ENCODE assay signal across 22 cellular contexts in the genomic region with DNA sequence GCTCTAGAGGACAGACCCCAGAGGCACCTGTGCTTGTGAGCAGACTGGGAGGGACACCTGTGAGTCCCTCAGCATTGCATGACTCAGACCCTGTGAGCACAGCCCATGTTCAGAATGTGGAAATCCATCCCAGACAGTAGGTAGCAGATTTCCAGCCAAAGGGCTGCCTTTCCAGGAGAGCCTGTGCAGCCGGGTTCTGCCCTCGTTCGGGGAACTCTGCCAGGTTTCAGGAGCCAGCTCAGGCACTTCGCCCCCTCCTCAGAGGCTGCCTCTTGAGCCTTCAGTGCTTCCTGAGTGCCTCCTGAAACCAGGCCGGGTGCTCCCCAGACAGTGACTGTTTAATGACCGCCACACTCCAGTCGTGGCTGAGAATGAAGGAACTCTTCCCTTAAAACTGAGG. TPM values are rescaled to one million over a fixed set of nuclear protein-coding genes. Genes with fewer than 3 reads are reported as not detected.
"Had no signal": no experiment of that assay in that cellular context is flagged by ENCODE, and none has a peak within 500 bp of the region (broad histone marks: within the 10 kb centered on the region; RNA-seq: fewer than 3 reads in every experiment).

No MANE protein-coding gene starts in this region.

- H3K4me3 Mint-ChIP-seq: activated naive CD4-positive, alpha-beta T cell treated with anti-CD3 and anti-CD28 coated beads for 36 hours; activated T-cell treated with anti-CD3 and anti-CD28 coated beads, Interleukin-2, amount 50 U/mL, for 4 hours; brain; central memory CD8-positive, alpha-beta T cell; endodermal cell; naive thymus-derived CD4-positive, alpha-beta T cell; stimulated activated effector memory CD8-positive, alpha-beta T cell treated with anti-CD3 and anti-CD28 coated beads, Interleukin-12 subunit alpha, Interleukin-12 subunit beta, amount 100 ng/mL, for 72 hours had no signal

- ATAC-seq: activated CD4-positive, CD25-positive, alpha-beta regulatory T cell treated with anti-CD3 and anti-CD28 coated beads, Interleukin-2, amount 50 U/mL, for 24 hours; activated T-cell treated with anti-CD3 and anti-CD28 coated beads, Interleukin-2, amount 50 U/mL, for 4 hours; gastrocnemius medialis; naive thymus-derived CD4-positive, alpha-beta T cell; sciatic nerve; stimulated activated effector memory CD8-positive, alpha-beta T cell treated with anti-CD3 and anti-CD28 coated beads, Interleukin-12 subunit alpha, Interleukin-12 subunit beta, amount 100 ng/mL, for 72 hours had no signal

- H3K27me3 ChIP-seq: colonic mucosa, gastrocnemius medialis, ovary, testis had no signal

- H3K36me3 Mint-ChIP-seq: brain; naive thymus-derived CD4-positive, alpha-beta T cell; stimulated activated effector memory CD8-positive, alpha-beta T cell treated with anti-CD3 and anti-CD28 coated beads, Interleukin-12 subunit alpha, Interleukin-12 subunit beta, amount 100 ng/mL, for 72 hours had no signal

- H3K4me2 ChIP-seq: smooth muscle cell had no signal

- H3K27ac Mint-ChIP-seq: activated naive CD4-positive, alpha-beta T cell treated with anti-CD3 and anti-CD28 coated beads for 36 hours; brain; endodermal cell; naive thymus-derived CD4-positive, alpha-beta T cell; stimulated activated effector memory CD8-positive, alpha-beta T cell treated with anti-CD3 and anti-CD28 coated beads, Interleukin-12 subunit alpha, Interleukin-12 subunit beta, amount 100 ng/mL, for 72 hours had no signal

- H3K9me3 ChIP-seq: colonic mucosa, gastrocnemius medialis, left ventricle myocardium inferior, ovary, testis had no signal

- H3K4me3 ChIP-seq: colonic mucosa, gastrocnemius medialis, left ventricle myocardium inferior, ovary, smooth muscle cell, testis had no signal

- H3K4me1 ChIP-seq: colonic mucosa, gastrocnemius medialis, left ventricle myocardium inferior, testis had no signal

- DNase-seq: activated CD4-positive, alpha-beta T cell treated with anti-CD3 and anti-CD28 coated beads, Interleukin-2, amount 50 U/mL, for 1 hour; activated CD8-positive, alpha-beta memory T cell treated with anti-CD3 and anti-CD28 coated beads, Interleukin-2, amount 50 U/mL, for 4 hours; activated naive CD4-positive, alpha-beta T cell treated with anti-CD3 and anti-CD28 coated beads for 36 hours; activated T-cell treated with anti-CD3 and anti-CD28 coated beads, Interleukin-2, amount 50 U/mL, for 4 hours; colonic mucosa; endodermal cell; erythroblast; gastrocnemius medialis; head of caudate nucleus; left ventricle myocardium inferior; mesendoderm; naive thymus-derived CD4-positive, alpha-beta T cell; ovary; stimulated activated CD4-positive, alpha-beta T cell treated with anti-CD3 and anti-CD28 coated beads, Interleukin-4, amount 100 ng/mL, for 24 hours; testis had no signal

- H3K4me1 Mint-ChIP-seq: brain; central memory CD8-positive, alpha-beta T cell; endodermal cell; naive thymus-derived CD4-positive, alpha-beta T cell; stimulated activated effector memory CD8-positive, alpha-beta T cell treated with anti-CD3 and anti-CD28 coated beads, Interleukin-12 subunit alpha, Interleukin-12 subunit beta, amount 100 ng/mL, for 72 hours had no signal

- H3K36me3 ChIP-seq: colonic mucosa, gastrocnemius medialis, left ventricle myocardium inferior, ovary had no signal

- H3K9me3 Mint-ChIP-seq: activated naive CD4-positive, alpha-beta T cell treated with anti-CD3 and anti-CD28 coated beads for 36 hours; activated T-cell treated with anti-CD3 and anti-CD28 coated beads, Interleukin-2, amount 50 U/mL, for 4 hours; brain; central memory CD8-positive, alpha-beta T cell; endodermal cell; naive thymus-derived CD4-positive, alpha-beta T cell; stimulated activated effector memory CD8-positive, alpha-beta T cell treated with anti-CD3 and anti-CD28 coated beads, Interleukin-12 subunit alpha, Interleukin-12 subunit beta, amount 100 ng/mL, for 72 hours had no signal

- H3K27ac ChIP-seq: colonic mucosa, gastrocnemius medialis, left ventricle myocardium inferior, ovary, testis had no signal

RNA-seq across cellular contexts. Expression of gene SDR42E2, which starts 23.3 kb away (rescaled TPM):
- total RNA-seq: activated T-cell treated with anti-CD3 and anti-CD28 coated beads, Interleukin-2, amount 50 U/mL, for 4 hours; colonic mucosa; endodermal cell; gastrocnemius medialis; kidney epithelial cell; sciatic nerve; smooth muscle cell had no signal

RNA-seq across cellular contexts. Expression of gene VWA3A, which starts 46.7 kb away (rescaled TPM):
- total RNA-seq: activated naive CD4-positive, alpha-beta T cell treated with anti-CD3 and anti-CD28 coated beads for 36 hours; colonic mucosa; gastrocnemius medialis; smooth muscle cell had no signal
- polyA plus RNA-seq: naive thymus-derived CD4-positive, alpha-beta T cell; smooth muscle cell had no signal
